Comparison of ENCODE assay signal across 22 cellular contexts in the genomic region with DNA sequence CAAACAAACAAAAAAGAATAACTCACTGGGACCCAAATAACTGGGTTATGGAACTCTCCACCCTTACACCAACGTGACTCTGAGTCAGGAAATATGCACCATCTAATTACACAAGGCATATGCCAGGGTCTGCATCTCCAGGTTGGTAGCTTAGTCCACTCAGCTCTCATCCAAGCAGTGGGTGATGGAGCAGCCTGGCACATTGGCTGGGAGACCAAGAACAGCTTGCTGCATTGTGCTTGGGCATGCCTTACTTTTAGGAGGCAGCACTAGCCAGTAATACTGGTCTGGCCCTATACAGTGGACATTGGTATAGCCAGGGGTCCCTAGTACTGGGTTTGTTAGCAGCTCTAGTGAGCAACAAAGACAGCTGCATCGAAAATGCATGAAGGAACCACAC.
"Had no signal": no experiment of that assay in that cellular context is flagged by ENCODE, and none has a peak within 500 bp of the region (broad histone marks: within the 10 kb centered on the region; RNA-seq: fewer than 3 reads in every experiment).

No MANE protein-coding gene starts in this region.

- H3K9me3 Mint-ChIP-seq: memory B cell; mesothelial cell of epicardium; natural killer cell treated with Interleukin-12 subunit alpha and Interleukin-12 subunit beta and Interleukin-15 and Interleukin-18, amount 100 ng/mL, for 72 hours; neural progenitor cell; stimulated activated memory B cell treated with anti-CD40 and anti-IgM and Interleukin-4, amounts not matched to agents 10 μg/mL and 1 μg/mL and 100 μg/mL, for 72 hours; stimulated activated naive CD8-positive, alpha-beta T cell treated with anti-CD3 and anti-CD28 coated beads, Interleukin-15, amount 100 ng/mL, for 72 hours had no signal

- H3K4me3 Mint-ChIP-seq: memory B cell; mesothelial cell of epicardium; natural killer cell treated with Interleukin-12 subunit alpha and Interleukin-12 subunit beta and Interleukin-15 and Interleukin-18, amount 100 ng/mL, for 72 hours; neural progenitor cell; stimulated activated memory B cell treated with anti-CD40 and anti-IgM and Interleukin-4, amounts not matched to agents 10 μg/mL and 1 μg/mL and 100 μg/mL, for 72 hours; stimulated activated naive CD8-positive, alpha-beta T cell treated with anti-CD3 and anti-CD28 coated beads, Interleukin-15, amount 100 ng/mL, for 72 hours had no signal

- ATAC-seq: gastroesophageal sphincter; left cardiac atrium; natural killer cell treated with Interleukin-12 subunit alpha and Interleukin-12 subunit beta and Interleukin-15 and Interleukin-18, amount 100 ng/mL, for 72 hours; psoas muscle; stimulated activated memory B cell treated with anti-CD40 and anti-IgM and Interleukin-4, amounts not matched to agents 10 μg/mL and 1 μg/mL and 100 μg/mL, for 72 hours; stimulated activated naive CD8-positive, alpha-beta T cell treated with anti-CD3 and anti-CD28 coated beads, Interleukin-15, amount 100 ng/mL, for 72 hours had no signal

- DNase-seq: effector memory CD4-positive, alpha-beta T cell; foreskin fibroblast; kidney; left cardiac atrium; left ventricle myocardium inferior; lower lobe of right lung; nucleus accumbens; psoas muscle; retina; spleen; stimulated activated CD4-positive, alpha-beta T cell treated with anti-CD3 and anti-CD28 coated beads, Interleukin-15, amount 100 ng/mL, for 24 hours; stimulated activated CD4-positive, alpha-beta T cell treated with anti-CD3 and anti-CD28 coated beads, Interleukin-1b, Interleukin-23, amount 100 ng/mL, for 48 hours; stimulated activated CD4-positive, alpha-beta T cell treated with anti-CD3 and anti-CD28 coated beads, Interleukin-4, amount 100 ng/mL, for 24 hours; stimulated activated naive CD8-positive, alpha-beta T cell treated with anti-CD3 and anti-CD28 coated beads, Interleukin-15, amount 100 ng/mL, for 72 hours; substantia nigra; transverse colon had no signal

- H3K27me3 Mint-ChIP-seq: natural killer cell treated with Interleukin-12 subunit alpha and Interleukin-12 subunit beta and Interleukin-15 and Interleukin-18, amount 100 ng/mL, for 72 hours; stimulated activated naive CD8-positive, alpha-beta T cell treated with anti-CD3 and anti-CD28 coated beads, Interleukin-15, amount 100 ng/mL, for 72 hours had no signal

- H3K27ac Mint-ChIP-seq: memory B cell; mesothelial cell of epicardium; natural killer cell treated with Interleukin-12 subunit alpha and Interleukin-12 subunit beta and Interleukin-15 and Interleukin-18, amount 100 ng/mL, for 72 hours; stimulated activated memory B cell treated with anti-CD40 and anti-IgM and Interleukin-4, amounts not matched to agents 10 μg/mL and 1 μg/mL and 100 μg/mL, for 72 hours had no signal

- H3K4me1 Mint-ChIP-seq: memory B cell; stimulated activated memory B cell treated with anti-CD40 and anti-IgM and Interleukin-4, amounts not matched to agents 10 μg/mL and 1 μg/mL and 100 μg/mL, for 72 hours; stimulated activated naive CD8-positive, alpha-beta T cell treated with anti-CD3 and anti-CD28 coated beads, Interleukin-15, amount 100 ng/mL, for 72 hours had no signal

- H3K36me3 Mint-ChIP-seq: memory B cell; mesothelial cell of epicardium; natural killer cell treated with Interleukin-12 subunit alpha and Interleukin-12 subunit beta and Interleukin-15 and Interleukin-18, amount 100 ng/mL, for 72 hours; neural progenitor cell; stimulated activated memory B cell treated with anti-CD40 and anti-IgM and Interleukin-4, amounts not matched to agents 10 μg/mL and 1 μg/mL and 100 μg/mL, for 72 hours had no signal
